20 cellular contexts compared by ENCODE assay signal in the genomic region with DNA sequence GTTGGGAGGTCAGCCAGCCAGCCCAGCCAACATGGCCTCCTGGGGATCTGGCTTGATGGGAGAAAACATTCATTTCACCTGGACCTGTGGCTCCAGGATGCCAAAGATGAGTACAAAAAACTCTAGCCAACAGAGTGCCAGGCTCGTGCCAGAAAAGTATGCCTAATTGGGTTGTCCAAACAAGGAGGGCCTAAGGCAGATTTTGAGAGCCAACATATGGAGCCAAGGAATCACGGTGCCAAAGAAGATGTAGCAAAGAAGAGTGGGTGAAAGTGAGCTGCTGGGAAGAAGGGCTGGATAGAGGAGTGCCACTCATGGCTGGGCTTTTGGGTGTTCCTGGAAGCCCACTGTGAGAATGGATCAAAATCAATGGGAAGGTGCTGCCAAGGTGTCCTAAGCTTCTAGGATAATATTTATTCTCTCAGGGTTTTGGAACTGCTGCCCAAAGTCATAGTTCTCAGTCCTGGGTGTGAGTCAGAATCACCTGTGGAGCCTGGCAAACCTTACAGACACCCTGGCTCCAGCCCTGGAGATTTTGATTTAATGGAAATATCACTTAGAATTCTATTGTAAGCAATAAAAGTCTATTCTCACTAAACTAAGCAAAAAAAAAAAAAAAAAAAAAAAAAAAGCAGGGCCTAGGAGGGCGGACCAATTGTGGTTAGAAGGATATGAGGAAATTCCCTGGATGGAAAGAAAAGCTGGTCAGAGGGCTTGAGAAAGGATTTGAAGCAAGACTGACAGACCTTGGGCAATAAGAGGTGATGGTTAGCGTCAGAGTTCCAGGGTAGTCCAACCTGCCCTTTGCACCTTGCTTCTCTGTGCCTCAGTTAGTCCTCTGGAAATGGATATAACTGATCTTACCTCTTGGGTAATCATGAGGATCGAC.
DNase-seq lines count a peak whose midpoint lies in the region; ATAC-seq, FAIRE-seq and TF ChIP-seq lines count a peak whose summit lies in the region.
"Had no signal": no experiment of that assay in that cellular context is flagged by ENCODE, and none has a peak within 500 bp of the region (broad histone marks: within the 10 kb centered on the region; RNA-seq: fewer than 3 reads in every experiment).

No MANE protein-coding gene starts in this region.

- H3K9me3 Mint-ChIP-seq in activated T-cell treated with anti-CD3 and anti-CD28 coated beads, Interleukin-2, amount 50 U/mL, for 4 hours: no peaks in the 10 kb centered on the region
- H3K9me3 Mint-ChIP-seq: T-cell had no signal

- H3K4me3 ChIP-seq in bronchial epithelial cell (ENCODE audit: low read depth, low read length): no peak overlapping the region
- H3K4me3 ChIP-seq in pancreas: no peak overlapping the region

- TF ChIP-seq CTCF in bronchial epithelial cell (IDR thresholded peaks at IDR 0.05; ENCODE audit: insufficient read depth, low read length, severe bottlenecking): no peak
- no peak for TF ChIP-seq CTCF in pancreas (IDR thresholded peaks at IDR 0.05)

- no peaks in the 10 kb centered on the region for H3K4me1 Mint-ChIP-seq in activated T-cell treated with anti-CD3 and anti-CD28 coated beads, Interleukin-2, amount 50 U/mL, for 4 hours (ENCODE audit: low read depth)
- H3K4me1 Mint-ChIP-seq: T-cell had no signal

- POLR2A ChIA-PET in HEK293T (lab: Yijun Ruan, JAX): no interaction called here

- peaks cover 16 to 27% (median 19%) of the 10 kb centered on the region in 3 donors for H3K4me1 ChIP-seq in pancreas

- CTCF ChIA-PET in HEK293T (lab: Yijun Ruan, JAX): no interaction called here

- intact Hi-C loops in pancreas (cut with DNase I): no loop called here

- no peak overlapping the region for H3K4me3 Mint-ChIP-seq in activated T-cell treated with anti-CD3 and anti-CD28 coated beads, Interleukin-2, amount 50 U/mL, for 4 hours
- H3K4me3 Mint-ChIP-seq: T-cell had no signal

- FAIRE-seq in bronchial epithelial cell (lab: Jason Lieb, UNC) (peak; percentile 7), pancreas (lab: Jason Lieb, UNC) (no peak)
- FAIRE-seq: D721Med, GM12892, GM18507 had no signal

- WGBS in pancreas, 2 donors: 78 to 87% methylated on average over 5 of the region's 5 CpGs

- DNase-seq in HEK293T (ENCODE audit: extremely low spot score) (no peak), NCI-H69 (lab: John Stamatoyannopoulos, UW) (peak; percentile 64), bronchial epithelial cell (ENCODE audit: low read depth) (no peak), pancreas (no peak), SIG-M5 (lab: John Stamatoyannopoulos, UW) (no peak)
- no peak for DNase-seq in activated T-cell treated with anti-CD3 and anti-CD28 coated beads, Interleukin-2, amount 50 U/mL, for 4 hours
- DNase-seq: AML-193, H7, MM.1S, NCI-H1930, NCI-H446, SHP77, SK-N-SH, T-cell had no signal

- peaks cover 3% of the 10 kb centered on the region for H3K27me3 Mint-ChIP-seq in activated T-cell treated with anti-CD3 and anti-CD28 coated beads, Interleukin-2, amount 50 U/mL, for 4 hours (ENCODE audit: low read depth)

- ATAC-seq in pancreas: peak in 3 of 4 donors; percentile 49 to 69 (median 52)
- ATAC-seq in GM19463 (IDR thresholded peaks at IDR 0.05; ENCODE audit: unreplicated experiment): no peak
- no peak for ATAC-seq in activated T-cell treated with anti-CD3 and anti-CD28 coated beads, Interleukin-2, amount 50 U/mL, for 4 hours
- no peak for ATAC-seq in GM19455 (IDR thresholded peaks at IDR 0.05; ENCODE audit: unreplicated experiment)
- ATAC-seq: T-cell had no signal

- H3K36me3 Mint-ChIP-seq in activated T-cell treated with anti-CD3 and anti-CD28 coated beads, Interleukin-2, amount 50 U/mL, for 4 hours (ENCODE audit: insufficient read depth): no peaks in the 10 kb centered on the region
- H3K36me3 Mint-ChIP-seq: T-cell had no signal

- H3K36me3 ChIP-seq in bronchial epithelial cell (ENCODE audit: control insufficient read depth, insufficient read depth, low read length): no peaks in the 10 kb centered on the region
- H3K36me3 ChIP-seq in pancreas: no peaks in the 10 kb centered on the region

- H3K27ac ChIP-seq in pancreas: peak overlapping the region in 1 of 4 donors; percentile 19
- H3K27ac ChIP-seq: C4-2B had no signal

- no peaks in the 10 kb centered on the region for H3K9me3 ChIP-seq in pancreas
- H3K9me3 ChIP-seq: SK-N-SH had no signal

- H3K27me3 ChIP-seq in bronchial epithelial cell (ENCODE audit: control insufficient read depth, insufficient read depth, low read length) (no peaks in the 10 kb centered on the region), pancreas (no peaks in the 10 kb centered on the region)

TF ChIP-seq in HEK293T, 16 proteins besides CTCF, POLR2A, EP300 and RAD21:
- TF ChIP-seq ZNF384 (IDR thresholded peaks at IDR 0.05) (peak; percentile 40; the same call in 1 of the 2 replicates), ARNT (IDR thresholded peaks at IDR 0.05) (no peak), TARDBP (IDR thresholded peaks at IDR 0.05) (no peak), SP1 (IDR thresholded peaks at IDR 0.05) (no peak), NFRKB (IDR thresholded peaks at IDR 0.05) (no peak)
TF ChIP-seq in HEK293T: peak in this region for 1.

Comparison
In these comparisons a context has a peak if more than half of its experiments do, and no peak if none do; other contexts are left out.
1. ATAC-seq: peak in pancreas (3 of 4); none in GM19463 (single experiment), activated T-cell treated with anti-CD3 and anti-CD28 coated beads, Interleukin-2, amount 50 U/mL, for 4 hours (0 of 2) and GM19455 (single experiment).